Comparison of ENCODE assay signal across 8 cellular contexts in genomic region chr1:34865981-34866761, GRCh38. TPM values are rescaled to one million over a fixed set of nuclear protein-coding genes. Genes with fewer than 3 reads are reported as not detected.
DNase-seq lines count a peak whose midpoint lies in the region; TF ChIP-seq lines count a peak whose summit lies in the region.

No MANE protein-coding gene starts in this region.

- DNase-seq in EH (ENCODE audit: low read depth) (peak; percentile 65), HAP-1 (ENCODE audit: low spot score in 2 of 2) (peak; percentile 60 to 91), NCI-H1092 treated with DMSO at 0.1 percent for 48 hours (lab: John Stamatoyannopoulos, UW) (peak; percentile 70), cerebellar cortex (ENCODE audit: low spot score) (peak; percentile 77), kidney epithelial cell (ENCODE audit: low read depth) (no peak), NCI-H345 treated with DMSO at 0.1 percent for 48 hours (lab: John Stamatoyannopoulos, UW; ENCODE audit: unreplicated experiment) (no peak)
- DNase-seq in activated CD4-positive, CD25-positive, alpha-beta regulatory T cell treated with anti-CD3 and anti-CD28 coated beads, Interleukin-2, amount 50 U/mL, for 72 hours = peak; percentile 97
- DNase-seq in stimulated activated CD4-positive, alpha-beta T cell treated with anti-CD3 and anti-CD28 coated beads, Interleukin-15, amount 100 ng/mL, for 24 hours = peak; percentile 95

- peak overlapping the region; percentile 30 for H3K4me3 ChIP-seq in HAP-1
- peak overlapping the region; percentile 47 for H3K4me3 ChIP-seq in kidney epithelial cell (ENCODE audit: low read depth, low read length)

- peak; percentile 98 for TF ChIP-seq CTCF in kidney epithelial cell (IDR thresholded peaks at IDR 0.05; ENCODE audit: insufficient read depth, low read length, poor library complexity, severe bottlenecking)

- no peaks in the 10 kb centered on the region for H3K9me3 ChIP-seq in HAP-1

- H3K4me1 ChIP-seq in HAP-1 = no peaks in the 10 kb centered on the region; the same call in 1 of the 2 replicates

- H3K36me3 ChIP-seq in HAP-1 (replicated peaks) (no peaks in the 10 kb centered on the region), kidney epithelial cell (ENCODE audit: control insufficient read depth, insufficient read depth, low read length) (no peaks in the 10 kb centered on the region)

- H3K27me3 ChIP-seq in HAP-1 (ENCODE audit: low read depth) (no peaks in the 10 kb centered on the region), kidney epithelial cell (ENCODE audit: control insufficient read depth, insufficient read depth, low read length) (peaks cover 10% of the 10 kb centered on the region)

- in situ Hi-C loops in HAP-1 (cut with MboI; ENCODE audit: low sequenced_read_pairs) = no loop called here

RNA-seq across cellular contexts. Expression of gene SMIM12, which starts 6.6 kb away (rescaled TPM):
- 37.1 and 45.2 TPM in 2 replicates for total RNA-seq in kidney epithelial cell

Comparison
In these comparisons a context has a peak if more than half of its experiments do, and no peak if none do; other contexts are left out.
1. DNase-seq: peak in EH (single experiment), HAP-1 (2 of 2), NCI-H1092 treated with DMSO at 0.1 percent for 48 hours (single experiment), activated CD4-positive, CD25-positive, alpha-beta regulatory T cell treated with anti-CD3 and anti-CD28 coated beads, Interleukin-2, amount 50 U/mL, for 72 hours (single experiment), cerebellar cortex (single experiment) and stimulated activated CD4-positive, alpha-beta T cell treated with anti-CD3 and anti-CD28 coated beads, Interleukin-15, amount 100 ng/mL, for 24 hours (single experiment); none in kidney epithelial cell (single experiment) and NCI-H345 treated with DMSO at 0.1 percent for 48 hours (single experiment).